In genomic region chr1:189859385-189859977, GRCh38 we compare ENCODE assay signal across 7 cellular contexts.
DNase-seq lines count a peak whose midpoint lies in the region; TF ChIP-seq lines count a peak whose summit lies in the region.

No MANE protein-coding gene starts in this region.

- no peaks in the 10 kb centered on the region for H4K20me1 ChIP-seq in OCI-LY7 (ENCODE audit: insufficient read depth, low read length)

- no peak overlapping the region for H3K4me2 ChIP-seq in OCI-LY7 (ENCODE audit: low read length)

- no peak overlapping the region for H2AFZ ChIP-seq in OCI-LY7 (ENCODE audit: low read length)

- no peaks in the 10 kb centered on the region for H3K79me2 ChIP-seq in OCI-LY7 (ENCODE audit: insufficient read depth, low read depth, low read length)

- H3K4me3 ChIP-seq in GM12875 (ENCODE audit: low read depth, low read length): no peak overlapping the region
- H3K4me3 ChIP-seq in OCI-LY7 (ENCODE audit: low read depth, low read length, poor library complexity, severe bottlenecking): no peak overlapping the region
- no peak overlapping the region for H3K4me3 ChIP-seq in foreskin fibroblast (ENCODE audit: low read depth in 1 of 2, low read length in 2 of 2)

- H3K27ac ChIP-seq in OCI-LY7 (ENCODE audit: low read depth, low read length, poor library complexity, severe bottlenecking): no peak overlapping the region

- no peaks in the 10 kb centered on the region for H3K4me1 ChIP-seq in OCI-LY7 (ENCODE audit: insufficient read depth, low read length, poor library complexity, severe bottlenecking)

- TF ChIP-seq CTCF in GM12875 (IDR thresholded peaks at IDR 0.05; ENCODE audit: borderline replicate concordance, insufficient read depth, low read depth, low read length): peak; percentile 81
- peak; percentile 92 for TF ChIP-seq CTCF in OCI-LY7 (conservative IDR thresholded peaks at IDR 0.05; ENCODE audit: low read length)
- peak; percentile 33 for TF ChIP-seq CTCF in foreskin fibroblast (IDR thresholded peaks at IDR 0.05; ENCODE audit: low read depth, low read length)

- intact Hi-C loops in OCI-LY7 (cut with micrococcal nuclease; ENCODE audit: unreplicated experiment): loop anchor here (2.0 kb wide), 1 partner anchor 577 kb away; no protein-coding TSS in a partner anchor

- DNase-seq in H4 (ENCODE audit: low spot score): peak; percentile 19
- DNase-seq in OCI-LY7 (ENCODE audit: low spot score): peak; percentile 43
- peak in 1 of 2 donors; percentile 1 for DNase-seq in foreskin fibroblast
- DNase-seq in cerebellar cortex (ENCODE audit: low spot score): no peak
- DNase-seq in midbrain (lab: John Stamatoyannopoulos, UW): no peak
- DNase-seq in NCI-H345 treated with DMSO at 0.1 percent for 48 hours (lab: John Stamatoyannopoulos, UW; ENCODE audit: unreplicated experiment): no peak

- POLR2A ChIA-PET in OCI-LY7 (lab: Charles Lee): no interaction called here

- no peaks in the 10 kb centered on the region for H3K9me2 ChIP-seq in OCI-LY7 (ENCODE audit: insufficient read depth, low read length)

- CTCF ChIA-PET in OCI-LY7 (lab: Charles Lee; ENCODE audit: unreplicated experiment): no interaction called here

- BruUV-seq in OCI-LY7 (replicated peaks; lab: Mats Ljungman, UMichigan): no TSS peak

- H3K36me3 ChIP-seq in OCI-LY7 (ENCODE audit: insufficient read depth, low read length): no peaks in the 10 kb centered on the region

- H3K9me3 ChIP-seq in OCI-LY7 (ENCODE audit: low read length): no peaks in the 10 kb centered on the region

Comparison
In these comparisons a context has a peak if more than half of its experiments do, and no peak if none do; other contexts are left out.
1. CTCF ChIP-seq: peak in every context shown above with its lines; median percentile 92 in OCI-LY7; 81 in GM12875; 33 in foreskin fibroblast.
2. DNase-seq: peak in H4 (single experiment) and OCI-LY7 (single experiment); none in cerebellar cortex (single experiment), midbrain (single experiment) and NCI-H345 treated with DMSO at 0.1 percent for 48 hours (single experiment).